1 cellular context compared by ENCODE assay signal in genomic region chr7:132080467-132080866, GRCh38.
TF ChIP-seq lines count a peak whose summit lies in the region.

No MANE protein-coding gene starts in this region.

TF ChIP-seq in H1, 55 proteins besides CTCF, POLR2A, EP300 and RAD21 (continued from another document):
- TF ChIP-seq, protein P1, sequence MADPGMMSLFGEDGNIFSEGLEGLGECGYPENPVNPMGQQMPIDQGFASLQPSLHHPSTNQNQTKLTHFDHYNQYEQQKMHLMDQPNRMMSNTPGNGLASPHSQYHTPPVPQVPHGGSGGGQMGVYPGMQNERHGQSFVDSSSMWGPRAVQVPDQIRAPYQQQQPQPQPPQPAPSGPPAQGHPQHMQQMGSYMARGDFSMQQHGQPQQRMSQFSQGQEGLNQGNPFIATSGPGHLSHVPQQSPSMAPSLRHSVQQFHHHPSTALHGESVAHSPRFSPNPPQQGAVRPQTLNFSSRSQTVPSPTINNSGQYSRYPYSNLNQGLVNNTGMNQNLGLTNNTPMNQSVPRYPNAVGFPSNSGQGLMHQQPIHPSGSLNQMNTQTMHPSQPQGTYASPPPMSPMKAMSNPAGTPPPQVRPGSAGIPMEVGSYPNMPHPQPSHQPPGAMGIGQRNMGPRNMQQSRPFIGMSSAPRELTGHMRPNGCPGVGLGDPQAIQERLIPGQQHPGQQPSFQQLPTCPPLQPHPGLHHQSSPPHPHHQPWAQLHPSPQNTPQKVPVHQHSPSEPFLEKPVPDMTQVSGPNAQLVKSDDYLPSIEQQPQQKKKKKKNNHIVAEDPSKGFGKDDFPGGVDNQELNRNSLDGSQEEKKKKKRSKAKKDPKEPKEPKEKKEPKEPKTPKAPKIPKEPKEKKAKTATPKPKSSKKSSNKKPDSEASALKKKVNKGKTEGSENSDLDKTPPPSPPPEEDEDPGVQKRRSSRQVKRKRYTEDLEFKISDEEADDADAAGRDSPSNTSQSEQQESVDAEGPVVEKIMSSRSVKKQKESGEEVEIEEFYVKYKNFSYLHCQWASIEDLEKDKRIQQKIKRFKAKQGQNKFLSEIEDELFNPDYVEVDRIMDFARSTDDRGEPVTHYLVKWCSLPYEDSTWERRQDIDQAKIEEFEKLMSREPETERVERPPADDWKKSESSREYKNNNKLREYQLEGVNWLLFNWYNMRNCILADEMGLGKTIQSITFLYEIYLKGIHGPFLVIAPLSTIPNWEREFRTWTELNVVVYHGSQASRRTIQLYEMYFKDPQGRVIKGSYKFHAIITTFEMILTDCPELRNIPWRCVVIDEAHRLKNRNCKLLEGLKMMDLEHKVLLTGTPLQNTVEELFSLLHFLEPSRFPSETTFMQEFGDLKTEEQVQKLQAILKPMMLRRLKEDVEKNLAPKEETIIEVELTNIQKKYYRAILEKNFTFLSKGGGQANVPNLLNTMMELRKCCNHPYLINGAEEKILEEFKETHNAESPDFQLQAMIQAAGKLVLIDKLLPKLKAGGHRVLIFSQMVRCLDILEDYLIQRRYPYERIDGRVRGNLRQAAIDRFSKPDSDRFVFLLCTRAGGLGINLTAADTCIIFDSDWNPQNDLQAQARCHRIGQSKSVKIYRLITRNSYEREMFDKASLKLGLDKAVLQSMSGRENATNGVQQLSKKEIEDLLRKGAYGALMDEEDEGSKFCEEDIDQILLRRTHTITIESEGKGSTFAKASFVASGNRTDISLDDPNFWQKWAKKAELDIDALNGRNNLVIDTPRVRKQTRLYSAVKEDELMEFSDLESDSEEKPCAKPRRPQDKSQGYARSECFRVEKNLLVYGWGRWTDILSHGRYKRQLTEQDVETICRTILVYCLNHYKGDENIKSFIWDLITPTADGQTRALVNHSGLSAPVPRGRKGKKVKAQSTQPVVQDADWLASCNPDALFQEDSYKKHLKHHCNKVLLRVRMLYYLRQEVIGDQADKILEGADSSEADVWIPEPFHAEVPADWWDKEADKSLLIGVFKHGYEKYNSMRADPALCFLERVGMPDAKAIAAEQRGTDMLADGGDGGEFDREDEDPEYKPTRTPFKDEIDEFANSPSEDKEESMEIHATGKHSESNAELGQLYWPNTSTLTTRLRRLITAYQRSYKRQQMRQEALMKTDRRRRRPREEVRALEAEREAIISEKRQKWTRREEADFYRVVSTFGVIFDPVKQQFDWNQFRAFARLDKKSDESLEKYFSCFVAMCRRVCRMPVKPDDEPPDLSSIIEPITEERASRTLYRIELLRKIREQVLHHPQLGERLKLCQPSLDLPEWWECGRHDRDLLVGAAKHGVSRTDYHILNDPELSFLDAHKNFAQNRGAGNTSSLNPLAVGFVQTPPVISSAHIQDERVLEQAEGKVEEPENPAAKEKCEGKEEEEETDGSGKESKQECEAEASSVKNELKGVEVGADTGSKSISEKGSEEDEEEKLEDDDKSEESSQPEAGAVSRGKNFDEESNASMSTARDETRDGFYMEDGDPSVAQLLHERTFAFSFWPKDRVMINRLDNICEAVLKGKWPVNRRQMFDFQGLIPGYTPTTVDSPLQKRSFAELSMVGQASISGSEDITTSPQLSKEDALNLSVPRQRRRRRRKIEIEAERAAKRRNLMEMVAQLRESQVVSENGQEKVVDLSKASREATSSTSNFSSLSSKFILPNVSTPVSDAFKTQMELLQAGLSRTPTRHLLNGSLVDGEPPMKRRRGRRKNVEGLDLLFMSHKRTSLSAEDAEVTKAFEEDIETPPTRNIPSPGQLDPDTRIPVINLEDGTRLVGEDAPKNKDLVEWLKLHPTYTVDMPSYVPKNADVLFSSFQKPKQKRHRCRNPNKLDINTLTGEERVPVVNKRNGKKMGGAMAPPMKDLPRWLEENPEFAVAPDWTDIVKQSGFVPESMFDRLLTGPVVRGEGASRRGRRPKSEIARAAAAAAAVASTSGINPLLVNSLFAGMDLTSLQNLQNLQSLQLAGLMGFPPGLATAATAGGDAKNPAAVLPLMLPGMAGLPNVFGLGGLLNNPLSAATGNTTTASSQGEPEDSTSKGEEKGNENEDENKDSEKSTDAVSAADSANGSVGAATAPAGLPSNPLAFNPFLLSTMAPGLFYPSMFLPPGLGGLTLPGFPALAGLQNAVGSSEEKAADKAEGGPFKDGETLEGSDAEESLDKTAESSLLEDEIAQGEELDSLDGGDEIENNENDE (IDR thresholded peaks at IDR 0.05; ENCODE audit: insufficient replicate concordance, low read length), result no peak
- TF ChIP-seq KDM5A (IDR thresholded peaks at IDR 0.05; ENCODE audit: low read length) (no peak), HDAC6 (IDR thresholded peaks at IDR 0.05; ENCODE audit: low read depth, low read length) (no peak), MAFK (IDR thresholded peaks at IDR 0.05; ENCODE audit: low read depth, low read length) (no peak), SRF (IDR thresholded peaks at IDR 0.05; ENCODE audit: low read depth, low read length) (no peak), CEBPB (IDR thresholded peaks at IDR 0.05; ENCODE audit: low read depth, low read length) (no peak), JUN (IDR thresholded peaks at IDR 0.05; ENCODE audit: low read depth, low read length) (no peak), KDM1A (IDR thresholded peaks at IDR 0.05; ENCODE audit: borderline replicate concordance, low read length) (no peak), CBX5 (IDR thresholded peaks at IDR 0.05; ENCODE audit: low read depth, low read length) (no peak), CTBP2 (IDR thresholded peaks at IDR 0.05; ENCODE audit: borderline replicate concordance, insufficient read depth, insufficient read length, low read length) (no peak), SIN3A (conservative IDR thresholded peaks at IDR 0.05 in 1 of 2, IDR thresholded peaks at IDR 0.05 in 1 of 2; ENCODE audit: low read depth in 1 of 2, low read length in 2 of 2) (no peak), CHD2 (IDR thresholded peaks at IDR 0.05; ENCODE audit: low read length) (no peak), SP2 (IDR thresholded peaks at IDR 0.05; ENCODE audit: low read length) (no peak)
- TF ChIP-seq, protein P2, sequence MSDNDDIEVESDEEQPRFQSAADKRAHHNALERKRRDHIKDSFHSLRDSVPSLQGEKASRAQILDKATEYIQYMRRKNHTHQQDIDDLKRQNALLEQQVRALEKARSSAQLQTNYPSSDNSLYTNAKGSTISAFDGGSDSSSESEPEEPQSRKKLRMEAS (IDR thresholded peaks at IDR 0.05), result no peak
